Comparison of ENCODE assay signal across 1 cellular context in the genomic region with DNA sequence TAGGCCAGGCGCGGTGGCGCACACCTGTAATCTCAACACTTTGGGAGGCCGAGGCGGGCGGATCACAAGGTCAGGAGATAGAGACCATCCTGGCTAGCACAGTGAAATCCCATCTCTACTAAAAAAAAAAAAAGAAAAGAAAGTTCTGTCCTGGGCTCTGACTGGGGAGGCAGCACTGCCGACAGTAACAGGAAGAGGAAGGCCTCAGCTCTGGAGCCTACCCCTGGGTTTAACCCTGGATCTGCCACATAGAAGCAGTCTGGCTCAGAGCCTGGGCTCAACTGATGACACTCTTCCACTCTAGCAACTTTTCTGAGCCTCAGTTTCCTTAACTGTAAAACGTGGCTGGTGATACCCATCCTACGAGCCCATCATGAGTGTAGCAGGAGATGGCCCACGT.
TF ChIP-seq lines count a peak whose summit lies in the region.

No MANE protein-coding gene starts in this region.

TF ChIP-seq in IMR-90, 13 proteins besides CTCF, POLR2A, EP300 and RAD21:
- TF ChIP-seq RFX5 (IDR thresholded peaks at IDR 0.05; ENCODE audit: low read depth, low read length) (no peak), SMC3 (IDR thresholded peaks at IDR 0.05; ENCODE audit: low read depth, low read length) (no peak), MXI1 (IDR thresholded peaks at IDR 0.05; ENCODE audit: borderline replicate concordance, low read depth, low read length) (no peak), MAZ (IDR thresholded peaks at IDR 0.05; ENCODE audit: borderline replicate concordance, low read depth, low read length) (no peak), BHLHE40 (IDR thresholded peaks at IDR 0.05; ENCODE audit: low read depth, low read length) (no peak), CEBPB (IDR thresholded peaks at IDR 0.05; ENCODE audit: low read depth, low read length) (no peak), RCOR1 (IDR thresholded peaks at IDR 0.05; ENCODE audit: insufficient replicate concordance, low read length) (no peak), CHD1 (IDR thresholded peaks at IDR 0.05; ENCODE audit: low read depth, low read length) (no peak)
- TF ChIP-seq, protein P1, sequence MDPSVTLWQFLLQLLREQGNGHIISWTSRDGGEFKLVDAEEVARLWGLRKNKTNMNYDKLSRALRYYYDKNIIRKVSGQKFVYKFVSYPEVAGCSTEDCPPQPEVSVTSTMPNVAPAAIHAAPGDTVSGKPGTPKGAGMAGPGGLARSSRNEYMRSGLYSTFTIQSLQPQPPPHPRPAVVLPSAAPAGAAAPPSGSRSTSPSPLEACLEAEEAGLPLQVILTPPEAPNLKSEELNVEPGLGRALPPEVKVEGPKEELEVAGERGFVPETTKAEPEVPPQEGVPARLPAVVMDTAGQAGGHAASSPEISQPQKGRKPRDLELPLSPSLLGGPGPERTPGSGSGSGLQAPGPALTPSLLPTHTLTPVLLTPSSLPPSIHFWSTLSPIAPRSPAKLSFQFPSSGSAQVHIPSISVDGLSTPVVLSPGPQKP (IDR thresholded peaks at IDR 0.05; ENCODE audit: borderline replicate concordance, low read depth, low read length) = no peak
TF ChIP-seq in IMR-90: peak in this region for 0.
